Comparison of ENCODE assay signal across 35 cellular contexts in the genomic region with DNA sequence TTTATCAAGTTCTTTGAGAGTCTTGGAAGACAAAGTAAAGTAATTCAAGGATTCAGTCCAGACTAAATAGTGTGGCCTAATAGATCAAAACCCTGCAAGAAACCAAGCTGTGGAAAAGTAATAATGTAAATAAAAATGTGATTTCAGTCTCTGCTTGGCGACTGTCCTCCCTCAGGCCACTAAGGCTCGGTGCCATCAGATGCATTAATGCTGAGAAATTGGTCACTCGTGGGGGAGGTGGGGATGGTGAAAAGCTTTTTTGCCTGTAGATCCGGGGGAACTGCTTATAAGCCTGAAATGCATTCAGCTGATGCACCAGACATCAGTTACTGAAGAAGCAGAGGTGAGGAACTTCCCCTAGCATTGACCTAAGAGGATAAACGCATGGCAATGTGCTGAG.
"Had no signal": no experiment of that assay in that cellular context is flagged by ENCODE, and none has a peak within 500 bp of the region (broad histone marks: within the 10 kb centered on the region; RNA-seq: fewer than 3 reads in every experiment).

No MANE protein-coding gene starts in this region.

- H3K4me3 ChIP-seq: adrenal gland, ascending aorta, body of pancreas, breast epithelium, cardiac muscle cell had no signal

- DNase-seq: activated effector memory CD4-positive, alpha-beta T cell treated with anti-CD3 and anti-CD28 coated beads, Interleukin-2, amount 50 U/mL, for 16 hours; activated effector memory CD4-positive, alpha-beta T cell treated with Interleukin-2 at 50 U/mL for 16 hours; activated gamma-delta T cell; activated gamma-delta T cell treated with Interleukin-2 at 50 U/mL for 16 hours; activated naive CD4-positive, alpha-beta T cell; activated naive CD4-positive, alpha-beta T cell treated with anti-CD3 and anti-CD28 coated beads for 36 hours; activated naive CD4-positive, alpha-beta T cell treated with anti-CD3 and anti-CD28 coated beads, Interleukin-2, amount 10 ng/mL, durations not matched to agents 7 days and 5 days; activated naive CD4-positive, alpha-beta T cell treated with anti-CD3 and anti-CD28 coated beads, Interleukin-2, amount 50 U/mL, for 16 hours; activated naive CD4-positive, alpha-beta T cell treated with Interleukin-2 at 50 U/mL for 16 hours; activated naive CD8-positive, alpha-beta T cell treated with anti-CD3 and anti-CD28 coated beads for 36 hours; activated naive CD8-positive, alpha-beta T cell treated with anti-CD3 and anti-CD28 coated beads, Interleukin-2, amount 10 ng/mL, durations not matched to agents 7 days and 5 days; activated naive CD8-positive, alpha-beta T cell treated with anti-CD3 and anti-CD28 coated beads, Interleukin-2, amount 50 U/mL, for 24 hours; activated T-cell treated with anti-CD3 and anti-CD28 coated beads for 4 hours; activated T-cell treated with anti-CD3 and anti-CD28 coated beads, Interleukin-2, amount 50 U/mL, for 1 hour; activated T-cell treated with anti-CD3 and anti-CD28 coated beads, Interleukin-2, amount 50 U/mL, for 24 hours; activated T-cell treated with anti-CD3 and anti-CD28 coated beads, Interleukin-2, amount 50 U/mL, for 4 hours; activated T-cell treated with anti-CD3 and anti-CD28 coated beads, Interleukin-2, amount 50 U/mL, for 48 hours; activated T-cell treated with anti-CD3 and anti-CD28 coated beads, Interleukin-2, amount 50 U/mL, for 72 hours; adrenal gland; amniotic stem cell; amygdala; anterior cingulate cortex; aorta; body of pancreas; brain microvascular endothelial cell; caudate nucleus; central memory CD4-positive, alpha-beta T cell; cerebellar nuclear complex had no signal

- H3K27me3 ChIP-seq: adrenal gland, ascending aorta, body of pancreas, brain microvascular endothelial cell, breast epithelium, cardiac muscle cell had no signal

- H3K4me1 ChIP-seq: adrenal gland, ascending aorta, body of pancreas, breast epithelium had no signal

- H3K36me3 ChIP-seq: adrenal gland, ascending aorta, brain microvascular endothelial cell, breast epithelium, cardiac muscle cell had no signal

- H3K27ac ChIP-seq: adrenal gland, ascending aorta, body of pancreas, brain microvascular endothelial cell, breast epithelium, cardiac muscle cell had no signal

- ATAC-seq: activated naive CD4-positive, alpha-beta T cell treated with anti-CD3 and anti-CD28 coated beads, Interleukin-2, amount 50 U/mL, for 72 hours; activated naive CD8-positive, alpha-beta T cell treated with anti-CD3 and anti-CD28 coated beads, Interleukin-2, amount 50 U/mL, for 24 hours; activated T-cell treated with anti-CD3 and anti-CD28 coated beads, Interleukin-2, amount 50 U/mL, for 4 hours; activated T-cell treated with anti-CD3 and anti-CD28 coated beads, Interleukin-2, amount 50 U/mL, for 72 hours; activated T-helper 17 cell treated with anti-CD3 and anti-CD28 coated beads, Interleukin-2, amount 50 U/mL, for 72 hours; body of pancreas had no signal

- FAIRE-seq: astrocyte, bronchial epithelial cell had no signal

- H3K9me3 ChIP-seq: adrenal gland, ascending aorta, body of pancreas, breast epithelium had no signal
